In the genomic region with DNA sequence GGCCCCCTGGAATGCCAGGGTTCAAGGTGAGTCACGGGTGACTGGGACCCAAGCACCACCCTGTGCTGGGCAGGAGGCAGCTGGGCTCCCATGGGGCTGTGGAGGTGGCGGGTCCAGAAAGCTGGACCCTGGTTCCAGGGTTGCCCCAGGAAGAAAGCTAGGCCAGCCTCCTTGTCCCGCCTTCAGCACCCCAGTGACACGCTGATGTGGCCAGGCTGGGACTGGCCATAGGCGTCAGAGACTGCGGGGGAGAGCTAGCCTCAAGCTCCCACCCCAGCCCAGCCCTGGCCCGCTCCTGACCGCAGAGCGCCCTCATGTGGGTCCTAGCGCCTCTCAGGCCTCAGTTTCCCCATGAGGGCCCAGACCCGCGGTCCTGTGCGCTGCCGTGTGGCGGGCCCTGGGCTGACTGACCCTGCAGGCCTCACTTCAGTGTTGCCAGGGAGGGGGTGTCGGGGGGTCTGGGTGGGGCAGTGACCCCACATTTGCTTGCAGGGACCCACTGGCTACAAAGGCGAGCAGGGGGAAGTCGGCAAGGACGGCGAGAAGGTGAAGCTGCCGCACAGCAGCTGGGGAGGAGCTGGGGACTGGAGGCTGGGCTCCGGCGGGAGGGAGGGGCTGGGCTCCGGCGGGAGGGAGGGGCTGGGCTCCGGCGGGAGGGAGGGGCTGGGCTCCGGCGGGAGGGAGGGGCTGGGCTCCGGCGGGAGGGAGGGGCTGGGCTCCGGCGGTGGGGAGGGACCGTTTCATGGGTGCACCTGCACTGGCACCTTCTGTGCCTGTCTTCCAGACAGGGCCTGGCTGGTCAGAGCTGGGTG, we compare ENCODE assay signal across 9 cellular contexts. TPM values are rescaled to one million over a fixed set of nuclear protein-coding genes. Genes with fewer than 3 reads are reported as not detected.
A peak's percentile ranks its signal among the peaks of the same experiment; 100 is the strongest.
DNase-seq lines count a peak whose midpoint lies in the region; ATAC-seq and TF ChIP-seq lines count a peak whose summit lies in the region.
"Had no signal": no experiment of that assay in that cellular context is flagged by ENCODE, and none has a peak within 500 bp of the region (broad histone marks: within the 10 kb centered on the region; RNA-seq: fewer than 3 reads in every experiment).

No MANE protein-coding gene starts in this region.

- DNase-seq in DMS153 treated with DMSO at 0.1 percent for 48 hours (lab: John Stamatoyannopoulos, UW; ENCODE audit: unreplicated experiment): peak; percentile 29
- peak; percentile 56 to 62 for DNase-seq in Kasumi-1 (lab: John Stamatoyannopoulos, UW)
- peak; percentile 51 for DNase-seq in T-helper 9 cell
- peak; percentile 37 for DNase-seq in fibroblast of the aortic adventitia (ENCODE audit: low read depth)
- no peak for DNase-seq in smooth muscle cell (lab: John Stamatoyannopoulos, UW; ENCODE audit: unreplicated experiment)
- DNase-seq in ecto neural progenitor cell (ENCODE audit: low spot score): no peak

- no peaks in the 10 kb centered on the region for H3K27me3 ChIP-seq in smooth muscle cell (ENCODE audit: low read depth)

- H3K36me3 ChIP-seq in smooth muscle cell (ENCODE audit: low read depth): no peaks in the 10 kb centered on the region

- peak overlapping the region; percentile 95 for H3K4me2 ChIP-seq in smooth muscle cell

- H3K79me2 ChIP-seq in smooth muscle cell (ENCODE audit: low read depth): no peaks in the 10 kb centered on the region

- H4K20me1 ChIP-seq in smooth muscle cell (ENCODE audit: low read depth): no peaks in the 10 kb centered on the region

- H3K4me3 ChIP-seq in fibroblast of the aortic adventitia (ENCODE audit: low read depth, low read length) (peak overlapping the region; percentile 48), smooth muscle cell (peak overlapping the region; percentile 49)

- ATAC-seq in GM19324 (IDR thresholded peaks at IDR 0.05; ENCODE audit: low FRiP score, unreplicated experiment): no peak
- no peak for ATAC-seq in GM18511 (IDR thresholded peaks at IDR 0.05; ENCODE audit: unreplicated experiment)

- no peaks in the 10 kb centered on the region for H3F3A ChIP-seq in smooth muscle cell (ENCODE audit: low read depth)

- no peak overlapping the region for H2AFZ ChIP-seq in smooth muscle cell (ENCODE audit: low read depth)

- 54% methylated on average over 20 of the region's 34 CpGs for WGBS in smooth muscle cell (ENCODE audit: low lambda C conversion rate)

- H3K9ac ChIP-seq in smooth muscle cell (ENCODE audit: low read depth): no peak overlapping the region

- H3K27ac ChIP-seq in smooth muscle cell (ENCODE audit: low read depth): no peak overlapping the region
- H3K27ac ChIP-seq: epithelial cell of prostate had no signal

- no peaks in the 10 kb centered on the region for H3K9me3 ChIP-seq in smooth muscle cell (replicated peaks; ENCODE audit: low read depth)

- H3K4me1 ChIP-seq in smooth muscle cell (ENCODE audit: low read depth): peaks cover 4% of the 10 kb centered on the region

- no peak for TF ChIP-seq CTCF in fibroblast of the aortic adventitia (IDR thresholded peaks at IDR 0.05; ENCODE audit: insufficient read depth, low read length)
- TF ChIP-seq CTCF in smooth muscle cell (IDR thresholded peaks at IDR 0.05; ENCODE audit: borderline replicate concordance, insufficient read depth, poor library complexity, severe bottlenecking): no peak

RNA-seq across cellular contexts. Expression of gene COL9A3, which starts 7.8 kb away (rescaled TPM):
- 0.36 and 0.98 TPM in 2 replicates for total RNA-seq in fibroblast of the aortic adventitia (ENCODE audit: low replicate concordance)
- 23.0 and 30.1 TPM in 2 replicates for total RNA-seq in smooth muscle cell
- polyA plus RNA-seq in smooth muscle cell: 73.3 and 77.4 TPM in 2 replicates

RNA-seq across cellular contexts. Expression of gene OGFR, which starts 20.0 kb away (rescaled TPM):
- total RNA-seq in fibroblast of the aortic adventitia (ENCODE audit: low replicate concordance): 31.0 and 46.4 TPM in 2 replicates
- 21.5 and 24.4 TPM in 2 replicates for total RNA-seq in smooth muscle cell
- 53.2 and 61.4 TPM in 2 replicates for polyA plus RNA-seq in smooth muscle cell

RNA-seq across cellular contexts. Expression of gene MRGBP, which starts 28.4 kb away (rescaled TPM):
- total RNA-seq in fibroblast of the aortic adventitia (ENCODE audit: low replicate concordance): 16.8 and 21.7 TPM in 2 replicates
- 15.5 and 18.2 TPM in 2 replicates for total RNA-seq in smooth muscle cell
- 23.1 and 27.2 TPM in 2 replicates for polyA plus RNA-seq in smooth muscle cell

RNA-seq across cellular contexts. Expression of gene TCFL5, which starts 36.9 kb away (rescaled TPM):
- total RNA-seq in fibroblast of the aortic adventitia (ENCODE audit: low replicate concordance) (23.7 and 27.9 TPM in 2 replicates), smooth muscle cell (9.1 and 9.5 TPM in 2 replicates)
- polyA plus RNA-seq in smooth muscle cell: 6.8 and 12.5 TPM in 2 replicates

Comparison
In these comparisons a context has a peak if more than half of its experiments do, and no peak if none do; other contexts are left out.
1. DNase-seq: peak in DMS153 treated with DMSO at 0.1 percent for 48 hours (single experiment), Kasumi-1 (2 of 2), T-helper 9 cell (single experiment) and fibroblast of the aortic adventitia (single experiment); none in smooth muscle cell (single experiment) and ecto neural progenitor cell (single experiment).
2. RNA of gene COL9A3, which starts 7.8 kb away (total RNA-seq): 23.0 to 30.1 TPM in smooth muscle cell; 0.36 to 0.98 TPM in fibroblast of the aortic adventitia; every median in the first group is over 10 times any median in the second.